ENCODE assay signal across 14 cellular contexts in the genomic region with DNA sequence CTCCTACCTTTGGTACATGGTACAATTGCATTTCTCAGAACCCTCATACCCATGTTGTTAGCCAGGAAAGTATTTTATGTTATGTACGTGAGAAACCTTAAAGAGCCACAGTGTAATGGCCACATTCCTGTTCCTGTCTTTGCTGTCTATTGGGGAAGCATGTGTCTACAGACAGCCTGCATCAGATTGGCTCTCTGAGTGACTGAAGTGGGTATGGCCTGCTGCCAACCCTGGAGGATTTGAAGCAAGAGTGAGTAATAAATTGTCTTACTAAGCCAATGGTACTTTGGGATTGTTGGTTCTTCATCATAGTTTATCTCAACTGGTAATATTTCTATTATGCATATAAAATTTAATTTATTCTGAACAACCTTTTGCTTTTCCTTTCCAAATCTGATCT.
DNase-seq lines count a peak whose midpoint lies in the region; TF ChIP-seq lines count a peak whose summit lies in the region.
"Had no signal": no experiment of that assay in that cellular context is flagged by ENCODE, and none has a peak within 500 bp of the region (broad histone marks: within the 10 kb centered on the region; RNA-seq: fewer than 3 reads in every experiment).

No MANE protein-coding gene starts in this region.

- H3K4me2 ChIP-seq in fibroblast of lung (ENCODE audit: extremely low read depth, insufficient read depth, low read length), result no peak overlapping the region

- no peak for TF ChIP-seq CTCF in fibroblast of lung (conservative IDR thresholded peaks at IDR 0.05 in 1 of 2, IDR thresholded peaks at IDR 0.05 in 1 of 2; ENCODE audit: low read depth in 1 of 2, low read length in 2 of 2)

- H3K79me2 ChIP-seq in fibroblast of lung (ENCODE audit: control insufficient read depth, insufficient read depth, low read length), result no peaks in the 10 kb centered on the region

- H3K4me1 ChIP-seq in fibroblast of lung (ENCODE audit: control insufficient read depth, extremely low read depth, insufficient read depth, low read length), result no peaks in the 10 kb centered on the region
- H3K4me1 ChIP-seq: psoas muscle had no signal

- H3K27me3 ChIP-seq in fibroblast of lung (ENCODE audit: control insufficient read depth, insufficient read depth, low read length), result no peaks in the 10 kb centered on the region

- DNase-seq in LHCN-M2 (ENCODE audit: low read depth), result peak; percentile 81
- peak; percentile 20 for DNase-seq in NCI-H510A treated with DMSO at 0.1 percent for 48 hours (lab: John Stamatoyannopoulos, UW)
- DNase-seq in fibroblast of lung (ENCODE audit: low read depth in 2 of 2), result peak; percentile 13 to 56
- DNase-seq in myocyte (ENCODE audit: low read depth), result peak; percentile 74
- DNase-seq in activated CD4-positive, alpha-beta T cell treated with anti-CD3 and anti-CD28 coated beads, Interleukin-2, amount 10 ng/mL, durations not matched to agents 24 days and 14 days, result no peak
- no peak for DNase-seq in stimulated activated naive CD4-positive, alpha-beta T cell treated with Interleukin-2 at 50 U/mL for 16 hours (lab: John Stamatoyannopoulos, UW)
- no peak for DNase-seq in AG08396 (ENCODE audit: low spot score)
- DNase-seq: activated B cell treated with CpG ODN at 0.5 μM for 24 hours; activated CD8-positive, alpha-beta memory T cell treated with anti-CD3 and anti-CD28 coated beads, Interleukin-2, amount 50 U/mL, for 4 hours; activated naive CD4-positive, alpha-beta T cell treated with anti-CD3 and anti-CD28 coated beads, Interleukin-2, amount 50 U/mL, for 16 hours; CD4-positive, CD25-positive, alpha-beta regulatory T cell; cerebellar nuclear complex; naive thymus-derived CD4-positive, alpha-beta T cell; psoas muscle had no signal

- H3K9me3 Mint-ChIP-seq in activated CD4-positive, alpha-beta T cell treated with anti-CD3 and anti-CD28 coated beads, Interleukin-2, amount 10 ng/mL, durations not matched to agents 24 days and 14 days, result no peaks in the 10 kb centered on the region
- H3K9me3 Mint-ChIP-seq: activated B cell treated with CpG ODN at 0.5 μM for 24 hours had no signal

- no peak overlapping the region for H3K9ac ChIP-seq in fibroblast of lung (ENCODE audit: insufficient read depth, low read length)

- H3K9me3 ChIP-seq in fibroblast of lung (ENCODE audit: control insufficient read depth, insufficient read depth, low read depth, low read length), result no peaks in the 10 kb centered on the region
- H3K9me3 ChIP-seq: psoas muscle had no signal

- no peak overlapping the region for H3K4me3 Mint-ChIP-seq in activated CD4-positive, alpha-beta T cell treated with anti-CD3 and anti-CD28 coated beads, Interleukin-2, amount 10 ng/mL, durations not matched to agents 24 days and 14 days
- H3K4me3 Mint-ChIP-seq: activated B cell treated with CpG ODN at 0.5 μM for 24 hours; CD4-positive, CD25-positive, alpha-beta regulatory T cell; naive thymus-derived CD4-positive, alpha-beta T cell had no signal

- no peaks in the 10 kb centered on the region for H3K36me3 Mint-ChIP-seq in activated CD4-positive, alpha-beta T cell treated with anti-CD3 and anti-CD28 coated beads, Interleukin-2, amount 10 ng/mL, durations not matched to agents 24 days and 14 days (ENCODE audit: low read depth)
- H3K36me3 Mint-ChIP-seq: CD4-positive, CD25-positive, alpha-beta regulatory T cell; naive thymus-derived CD4-positive, alpha-beta T cell had no signal

- H4K20me1 ChIP-seq in fibroblast of lung (ENCODE audit: control insufficient read depth, extremely low read depth, insufficient read depth, low read length), result no peaks in the 10 kb centered on the region

- no peak overlapping the region for H3K27ac Mint-ChIP-seq in activated CD4-positive, alpha-beta T cell treated with anti-CD3 and anti-CD28 coated beads, Interleukin-2, amount 10 ng/mL, durations not matched to agents 24 days and 14 days
- H3K27ac Mint-ChIP-seq: activated B cell treated with CpG ODN at 0.5 μM for 24 hours; CD4-positive, CD25-positive, alpha-beta regulatory T cell; naive thymus-derived CD4-positive, alpha-beta T cell had no signal

- no peak overlapping the region for H3K4me3 ChIP-seq in fibroblast of lung (replicated peaks in 1 of 4; ENCODE audit: control extremely low read depth in 1 of 4, insufficient read depth in 1 of 4, low read depth in 3 of 4, low read length in 4 of 4)
- H3K4me3 ChIP-seq: psoas muscle had no signal

- intact Hi-C loops in activated CD4-positive, alpha-beta T cell treated with anti-CD3 and anti-CD28 coated beads, Interleukin-2, amount 10 ng/mL, durations not matched to agents 24 days and 14 days (cut with micrococcal nuclease), result no loop called here

- no peaks in the 10 kb centered on the region for H3K36me3 ChIP-seq in fibroblast of lung (ENCODE audit: control insufficient read depth, insufficient read depth, low read length)

- no peaks in the 10 kb centered on the region for H3K27me3 Mint-ChIP-seq in activated CD4-positive, alpha-beta T cell treated with anti-CD3 and anti-CD28 coated beads, Interleukin-2, amount 10 ng/mL, durations not matched to agents 24 days and 14 days
- H3K27me3 Mint-ChIP-seq: activated B cell treated with CpG ODN at 0.5 μM for 24 hours; CD4-positive, CD25-positive, alpha-beta regulatory T cell; naive thymus-derived CD4-positive, alpha-beta T cell had no signal

- H3K27ac ChIP-seq in fibroblast of lung (ENCODE audit: insufficient read depth, low read length), result no peak overlapping the region
- H3K27ac ChIP-seq: psoas muscle had no signal

- H2AFZ ChIP-seq in fibroblast of lung (ENCODE audit: low read length), result no peak overlapping the region

- H3K4me1 Mint-ChIP-seq in activated CD4-positive, alpha-beta T cell treated with anti-CD3 and anti-CD28 coated beads, Interleukin-2, amount 10 ng/mL, durations not matched to agents 24 days and 14 days, result no peaks in the 10 kb centered on the region
- H3K4me1 Mint-ChIP-seq: CD4-positive, CD25-positive, alpha-beta regulatory T cell; naive thymus-derived CD4-positive, alpha-beta T cell had no signal

Comparison
In these comparisons a context has a peak if more than half of its experiments do, and no peak if none do; other contexts are left out.
1. DNase-seq: peak in LHCN-M2 (single experiment), NCI-H510A treated with DMSO at 0.1 percent for 48 hours (single experiment), fibroblast of lung (2 of 2) and myocyte (single experiment); none in activated CD4-positive, alpha-beta T cell treated with anti-CD3 and anti-CD28 coated beads, Interleukin-2, amount 10 ng/mL, durations not matched to agents 24 days and 14 days (single experiment), stimulated activated naive CD4-positive, alpha-beta T cell treated with Interleukin-2 at 50 U/mL for 16 hours (single experiment) and AG08396 (single experiment).